Comparison of ENCODE assay signal across 30 cellular contexts in genomic region chr3:126412841-126413692, GRCh38. TPM values are rescaled to one million over a fixed set of nuclear protein-coding genes. Genes with fewer than 3 reads are reported as not detected.
"Had no signal": no experiment of that assay in that cellular context is flagged by ENCODE, and none has a peak within 500 bp of the region (broad histone marks: within the 10 kb centered on the region; RNA-seq: fewer than 3 reads in every experiment).

No MANE protein-coding gene starts in this region.

- H3K4me3 ChIP-seq: SJSA1 had no signal

- H3K27ac Mint-ChIP-seq: activated B cell treated with CpG ODN at 0.5 μM for 24 hours; activated CD4-positive, alpha-beta T cell treated with anti-CD3 and anti-CD28 coated beads, Interleukin-2, amount 10 ng/mL, durations not matched to agents 24 days and 14 days; activated CD8-positive, alpha-beta memory T cell treated with anti-CD3 and anti-CD28 coated beads, Interleukin-2, amount 10 ng/mL, durations not matched to agents 7 days and 5 days; activated naive CD8-positive, alpha-beta T cell; activated T-cell treated with anti-CD3 and anti-CD28 coated beads, Interleukin-2, amount 50 U/mL, for 24 hours; activated T-helper 1 cell treated with anti-CD3 and anti-CD28 coated beads, Interleukin-12 subunit alpha, Interleukin-12 subunit beta, Interleukin-2, Interleukin-4 antibody, amounts not matched to agents 30 ng/mL and 10 ng/mL and 1 ng/mL, durations not matched to agents 14 hours and 24 hours and 36 hours; brain had no signal

- H3K9me3 ChIP-seq: SJSA1 had no signal

- H3K36me3 Mint-ChIP-seq: activated CD8-positive, alpha-beta memory T cell treated with anti-CD3 and anti-CD28 coated beads, Interleukin-2, amount 10 ng/mL, durations not matched to agents 7 days and 5 days; activated naive CD8-positive, alpha-beta T cell; brain; T-cell had no signal

- H3K27ac ChIP-seq: SJSA1 had no signal

- H3K4me1 ChIP-seq: SJSA1 had no signal

- H3K9me3 Mint-ChIP-seq: activated B cell treated with CpG ODN at 0.5 μM for 24 hours; activated CD4-positive, alpha-beta T cell treated with anti-CD3 and anti-CD28 coated beads, Interleukin-2, amount 10 ng/mL, durations not matched to agents 24 days and 14 days; activated T-cell treated with anti-CD3 and anti-CD28 coated beads, Interleukin-2, amount 50 U/mL, for 24 hours; activated T-helper 1 cell treated with anti-CD3 and anti-CD28 coated beads, Interleukin-12 subunit alpha, Interleukin-12 subunit beta, Interleukin-2, Interleukin-4 antibody, amounts not matched to agents 30 ng/mL and 10 ng/mL and 1 ng/mL, durations not matched to agents 14 hours and 24 hours and 36 hours; brain; T-cell had no signal

- H3K4me1 Mint-ChIP-seq: activated B cell treated with CpG ODN at 0.5 μM for 24 hours; activated CD4-positive, alpha-beta T cell treated with anti-CD3 and anti-CD28 coated beads, Interleukin-2, amount 10 ng/mL, durations not matched to agents 24 days and 14 days; activated CD8-positive, alpha-beta memory T cell treated with anti-CD3 and anti-CD28 coated beads, Interleukin-2, amount 10 ng/mL, durations not matched to agents 7 days and 5 days; T-cell had no signal

- DNase-seq: activated B cell treated with CpG ODN at 0.5 μM for 24 hours; activated CD4-positive, alpha-beta T cell treated with anti-CD3 and anti-CD28 coated beads for 1 hour; activated CD4-positive, alpha-beta T cell treated with anti-CD3 and anti-CD28 coated beads, Interleukin-2, amount 10 ng/mL, durations not matched to agents 24 days and 14 days; activated CD4-positive, alpha-beta T cell treated with anti-CD3 and anti-CD28 coated beads, Interleukin-2, amount 50 U/mL, for 48 hours; activated CD8-positive, alpha-beta memory T cell treated with anti-CD3 and anti-CD28 coated beads, Interleukin-2, amount 10 ng/mL, durations not matched to agents 7 days and 5 days; activated effector memory CD4-positive, alpha-beta T cell treated with Interleukin-2 at 50 U/mL for 16 hours; activated naive CD4-positive, alpha-beta T cell; activated T-cell treated with anti-CD3 and anti-CD28 coated beads, Interleukin-2, amount 50 U/mL, for 24 hours; amygdala; Kasumi-1; KBM-7; NCI-H146; NCI-H1930; NCI-H2171; NCI-H2227 treated with DMSO at 0.1 percent for 48 hours; NCI-H446 treated with DMSO at 0.1 percent for 48 hours; NCI-H524 treated with DMSO at 0.1 percent for 48 hours; NCI-H774; RPMI8226; SHP77; T-cell; T-helper 2 cell; T1000 had no signal

- FAIRE-seq: astrocyte, TTC549 had no signal

- H3K36me3 ChIP-seq: SJSA1 had no signal

- H3K4me3 Mint-ChIP-seq: activated B cell treated with CpG ODN at 0.5 μM for 24 hours; activated CD4-positive, alpha-beta T cell treated with anti-CD3 and anti-CD28 coated beads, Interleukin-2, amount 10 ng/mL, durations not matched to agents 24 days and 14 days; activated CD8-positive, alpha-beta memory T cell treated with anti-CD3 and anti-CD28 coated beads, Interleukin-2, amount 10 ng/mL, durations not matched to agents 7 days and 5 days; activated naive CD8-positive, alpha-beta T cell; activated T-cell treated with anti-CD3 and anti-CD28 coated beads, Interleukin-2, amount 50 U/mL, for 24 hours; activated T-helper 1 cell treated with anti-CD3 and anti-CD28 coated beads, Interleukin-12 subunit alpha, Interleukin-12 subunit beta, Interleukin-2, Interleukin-4 antibody, amounts not matched to agents 30 ng/mL and 10 ng/mL and 1 ng/mL, durations not matched to agents 14 hours and 24 hours and 36 hours; brain; T-cell had no signal

- ATAC-seq: activated CD8-positive, alpha-beta memory T cell treated with anti-CD3 and anti-CD28 coated beads, Interleukin-2, amount 10 ng/mL, durations not matched to agents 7 days and 5 days; T-cell had no signal

RNA-seq across cellular contexts. Expression of gene CFAP100, which starts 18.4 kb away (rescaled TPM):
- total RNA-seq: activated B cell treated with CpG ODN at 0.5 μM for 24 hours; activated CD4-positive, alpha-beta T cell treated with anti-CD3 and anti-CD28 coated beads, Interleukin-2, amount 10 ng/mL, durations not matched to agents 24 days and 14 days; activated CD8-positive, alpha-beta memory T cell treated with anti-CD3 and anti-CD28 coated beads, Interleukin-2, amount 10 ng/mL, durations not matched to agents 7 days and 5 days; activated T-helper 1 cell treated with anti-CD3 and anti-CD28 coated beads, Interleukin-12 subunit alpha, Interleukin-12 subunit beta, Interleukin-2, Interleukin-4 antibody, amounts not matched to agents 30 ng/mL and 10 ng/mL and 1 ng/mL, durations not matched to agents 14 hours and 24 hours and 36 hours; astrocyte; OCI-LY7; SJSA1; T-cell had no signal

RNA-seq across cellular contexts. Expression of gene KLF15, which starts 55.9 kb away (rescaled TPM):
- total RNA-seq: activated CD8-positive, alpha-beta memory T cell treated with anti-CD3 and anti-CD28 coated beads, Interleukin-2, amount 10 ng/mL, durations not matched to agents 7 days and 5 days had no signal
